ENCODE assay signal across 8 cellular contexts in the genomic region with DNA sequence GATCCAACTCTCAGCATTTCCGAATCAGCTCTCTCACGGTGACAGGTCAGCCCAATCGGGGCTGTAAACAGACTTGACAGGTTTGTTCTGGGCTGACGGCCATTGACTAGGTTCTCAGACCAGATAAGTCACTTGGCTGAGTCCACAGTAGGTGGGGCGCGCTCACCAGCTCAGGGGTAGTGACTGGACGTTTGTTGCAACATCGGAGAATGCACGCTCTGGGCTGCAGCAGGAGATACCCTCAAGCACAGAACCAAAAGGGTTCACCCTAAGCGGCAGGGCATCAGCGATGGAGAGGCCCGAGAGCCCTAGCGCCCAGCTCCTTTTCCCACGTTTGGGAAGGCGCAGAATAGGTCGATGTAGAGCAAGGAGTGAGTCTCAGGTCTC. TPM values are rescaled to one million over a fixed set of nuclear protein-coding genes. Genes with fewer than 3 reads are reported as not detected.
DNase-seq lines count a peak whose midpoint lies in the region; ATAC-seq and TF ChIP-seq lines count a peak whose summit lies in the region.

No MANE protein-coding gene starts in this region.

- DNase-seq in CD4-positive, alpha-beta T cell = peak in 5 of 10 experiments; percentile 1 to 16 (median 4)
- DNase-seq in HUDEP-2 (lab: John Stamatoyannopoulos, UW; ENCODE audit: unreplicated experiment in 76 of 76) = peak in 70 of 76 experiments; percentile 13 to 81 (median 53)
- no peak for DNase-seq in activated T-helper 1 cell treated with anti-CD3 and anti-CD28 coated beads, Interleukin-12 subunit alpha, Interleukin-12 subunit beta, Interleukin-2, Interleukin-4 antibody, amounts not matched to agents 30 ng/mL and 10 ng/mL and 1 ng/mL, durations not matched to agents 14 hours and 24 hours and 36 hours (ENCODE audit: low spot score)
- peak; percentile 49 for DNase-seq in glutamatergic neuron
- no peak for DNase-seq in DMS53 treated with DMSO at 0.1 percent for 48 hours (lab: John Stamatoyannopoulos, UW; ENCODE audit: unreplicated experiment)
- DNase-seq in stimulated activated CD4-positive, alpha-beta T cell treated with anti-CD3 and anti-CD28 coated beads, Interleukin-4, amount 100 ng/mL, for 4 hours = no peak

- peak overlapping the region; percentile 96 for H3K4me3 Mint-ChIP-seq in CD4-positive, alpha-beta T cell
- H3K4me3 Mint-ChIP-seq in activated T-helper 1 cell treated with anti-CD3 and anti-CD28 coated beads, Interleukin-12 subunit alpha, Interleukin-12 subunit beta, Interleukin-2, Interleukin-4 antibody, amounts not matched to agents 30 ng/mL and 10 ng/mL and 1 ng/mL, durations not matched to agents 14 hours and 24 hours and 36 hours = peak overlapping the region; percentile 94
- H3K4me3 Mint-ChIP-seq in glutamatergic neuron (ENCODE audit: unreplicated experiment) = peak overlapping the region; percentile 96

- H3K27ac ChIP-seq in CD4-positive, alpha-beta T cell (ENCODE audit: low read depth, low read length) = peak overlapping the region; percentile 84
- peak overlapping the region; percentile 98 for H3K27ac ChIP-seq in neutrophil

- no peaks in the 10 kb centered on the region for H3K27me3 ChIP-seq in CD4-positive, alpha-beta T cell (ENCODE audit: control insufficient read depth, insufficient read depth, low read length)
- no peaks in the 10 kb centered on the region for H3K27me3 ChIP-seq in neutrophil

- H3K36me3 Mint-ChIP-seq in CD4-positive, alpha-beta T cell (ENCODE audit: low read depth) = peaks cover 34% of the 10 kb centered on the region
- peaks cover 13% of the 10 kb centered on the region for H3K36me3 Mint-ChIP-seq in activated T-helper 1 cell treated with anti-CD3 and anti-CD28 coated beads, Interleukin-12 subunit alpha, Interleukin-12 subunit beta, Interleukin-2, Interleukin-4 antibody, amounts not matched to agents 30 ng/mL and 10 ng/mL and 1 ng/mL, durations not matched to agents 14 hours and 24 hours and 36 hours (ENCODE audit: low read depth)
- H3K36me3 Mint-ChIP-seq in glutamatergic neuron (ENCODE audit: unreplicated experiment) = peaks cover 5% of the 10 kb centered on the region

- intact Hi-C loops in CD4-positive, alpha-beta T cell (cut with DNase I, micrococcal nuclease) = loop anchor here (1.0 to 10.0 kb wide), 9 partner anchors 44 to 953 kb away; a partner anchor contains a TSS
- intact Hi-C loops in activated T-helper 1 cell treated with anti-CD3 and anti-CD28 coated beads, Interleukin-12 subunit alpha, Interleukin-12 subunit beta, Interleukin-2, Interleukin-4 antibody, amounts not matched to agents 30 ng/mL and 10 ng/mL and 1 ng/mL, durations not matched to agents 14 hours and 24 hours and 36 hours (cut with micrococcal nuclease) = loop anchor here (1.0 to 10.0 kb wide), 5 partner anchors 291 to 1841 kb away; a partner anchor contains a TSS

- H3K4me1 ChIP-seq in neutrophil (ENCODE audit: control insufficient read depth in 1 of 2, insufficient read depth in 1 of 2, low read depth in 1 of 2, low read length in 1 of 2) = peaks cover 19 to 24% of the 10 kb centered on the region in 2 experiments

- POLR2A ChIA-PET in CD4-positive, alpha-beta T cell (lab: Charles Lee) = interaction anchor here (0.9 to 6.7 kb wide), 32 partner anchors 10 to 1440 kb away, joined by 3 to 168 read pairs (median 8); a partner anchor contains a TSS

- TF ChIP-seq CTCF in CD4-positive, alpha-beta T cell (IDR thresholded peaks at IDR 0.05) = no peak
- TF ChIP-seq CTCF in glutamatergic neuron (IDR thresholded peaks at IDR 0.05; ENCODE audit: partially characterized antibody, unreplicated experiment) = no peak
- TF ChIP-seq CTCF in neutrophil (IDR thresholded peaks at IDR 0.05) = no peak

- no peaks in the 10 kb centered on the region for H3K36me3 ChIP-seq in neutrophil

- H3K27me3 Mint-ChIP-seq in CD4-positive, alpha-beta T cell = no peaks in the 10 kb centered on the region
- peaks cover 5% of the 10 kb centered on the region for H3K27me3 Mint-ChIP-seq in activated T-helper 1 cell treated with anti-CD3 and anti-CD28 coated beads, Interleukin-12 subunit alpha, Interleukin-12 subunit beta, Interleukin-2, Interleukin-4 antibody, amounts not matched to agents 30 ng/mL and 10 ng/mL and 1 ng/mL, durations not matched to agents 14 hours and 24 hours and 36 hours (ENCODE audit: insufficient read depth)
- H3K27me3 Mint-ChIP-seq in glutamatergic neuron (ENCODE audit: unreplicated experiment) = peaks cover 13% of the 10 kb centered on the region

- peak overlapping the region; percentile 92 to 96 for H3K4me3 ChIP-seq in neutrophil (ENCODE audit: low read depth in 1 of 2, low read length in 1 of 2)

- H3K4me1 Mint-ChIP-seq in CD4-positive, alpha-beta T cell (ENCODE audit: low read depth) = peaks cover 38% of the 10 kb centered on the region
- peaks cover 47% of the 10 kb centered on the region for H3K4me1 Mint-ChIP-seq in activated T-helper 1 cell treated with anti-CD3 and anti-CD28 coated beads, Interleukin-12 subunit alpha, Interleukin-12 subunit beta, Interleukin-2, Interleukin-4 antibody, amounts not matched to agents 30 ng/mL and 10 ng/mL and 1 ng/mL, durations not matched to agents 14 hours and 24 hours and 36 hours (ENCODE audit: low read depth)
- H3K4me1 Mint-ChIP-seq in glutamatergic neuron (ENCODE audit: low read depth, unreplicated experiment) = peaks cover 8% of the 10 kb centered on the region

- CTCF ChIA-PET in CD4-positive, alpha-beta T cell (lab: Charles Lee) = interaction anchor here (1.0 to 3.6 kb wide), 2 partner anchors 11 to 43 kb away, joined by 4 to 13 read pairs; a partner anchor contains a TSS

- no peak for ATAC-seq in CD4-positive, alpha-beta T cell (ENCODE audit: poor library complexity)
- ATAC-seq in GM19452 (IDR thresholded peaks at IDR 0.05; ENCODE audit: unreplicated experiment) = peak; percentile 13

- H3K9me3 ChIP-seq in CD4-positive, alpha-beta T cell (ENCODE audit: control insufficient read depth, low read length) = no peaks in the 10 kb centered on the region
- no peaks in the 10 kb centered on the region for H3K9me3 ChIP-seq in neutrophil

- no peaks in the 10 kb centered on the region for H3K9me3 Mint-ChIP-seq in CD4-positive, alpha-beta T cell
- H3K9me3 Mint-ChIP-seq in activated T-helper 1 cell treated with anti-CD3 and anti-CD28 coated beads, Interleukin-12 subunit alpha, Interleukin-12 subunit beta, Interleukin-2, Interleukin-4 antibody, amounts not matched to agents 30 ng/mL and 10 ng/mL and 1 ng/mL, durations not matched to agents 14 hours and 24 hours and 36 hours = no peaks in the 10 kb centered on the region
- H3K9me3 Mint-ChIP-seq in glutamatergic neuron (ENCODE audit: unreplicated experiment) = peaks cover 23% of the 10 kb centered on the region

- peak overlapping the region; percentile 92 for H3K27ac Mint-ChIP-seq in CD4-positive, alpha-beta T cell
- H3K27ac Mint-ChIP-seq in activated T-helper 1 cell treated with anti-CD3 and anti-CD28 coated beads, Interleukin-12 subunit alpha, Interleukin-12 subunit beta, Interleukin-2, Interleukin-4 antibody, amounts not matched to agents 30 ng/mL and 10 ng/mL and 1 ng/mL, durations not matched to agents 14 hours and 24 hours and 36 hours = peak overlapping the region; percentile 92
- peak overlapping the region; percentile 31 for H3K27ac Mint-ChIP-seq in glutamatergic neuron (ENCODE audit: unreplicated experiment)

RNA-seq across cellular contexts. Expression of a gene that starts 1.8 kb away (rescaled TPM):
- total RNA-seq in CD4-positive, alpha-beta T cell = under 1 TPM; 0.33 to 0.36 TPM
- 0.78 and 0.86 TPM in 2 replicates for total RNA-seq in activated T-helper 1 cell treated with anti-CD3 and anti-CD28 coated beads, Interleukin-12 subunit alpha, Interleukin-12 subunit beta, Interleukin-2, Interleukin-4 antibody, amounts not matched to agents 30 ng/mL and 10 ng/mL and 1 ng/mL, durations not matched to agents 14 hours and 24 hours and 36 hours
- total RNA-seq in glutamatergic neuron (ENCODE audit: unreplicated experiment) = 0.27 TPM

RNA-seq across cellular contexts. Expression of a gene that starts 1.9 kb away (rescaled TPM):
- 10 to 100 TPM; 79.8 to 86.0 TPM for total RNA-seq in CD4-positive, alpha-beta T cell
- total RNA-seq in activated T-helper 1 cell treated with anti-CD3 and anti-CD28 coated beads, Interleukin-12 subunit alpha, Interleukin-12 subunit beta, Interleukin-2, Interleukin-4 antibody, amounts not matched to agents 30 ng/mL and 10 ng/mL and 1 ng/mL, durations not matched to agents 14 hours and 24 hours and 36 hours = 56.9 and 67.6 TPM in 2 replicates
- total RNA-seq in glutamatergic neuron (ENCODE audit: unreplicated experiment) = 61.2 TPM

RNA-seq across cellular contexts. Expression of a gene that starts 43.5 kb away (rescaled TPM):
- total RNA-seq in CD4-positive, alpha-beta T cell = 10 to 100 TPM; 33.7 to 38.7 TPM
- 50.1 and 53.0 TPM in 2 replicates for total RNA-seq in activated T-helper 1 cell treated with anti-CD3 and anti-CD28 coated beads, Interleukin-12 subunit alpha, Interleukin-12 subunit beta, Interleukin-2, Interleukin-4 antibody, amounts not matched to agents 30 ng/mL and 10 ng/mL and 1 ng/mL, durations not matched to agents 14 hours and 24 hours and 36 hours
- total RNA-seq in glutamatergic neuron (ENCODE audit: unreplicated experiment) = 79.0 TPM

Comparison
In these comparisons a context has a peak if more than half of its experiments do, and no peak if none do; other contexts are left out.
1. DNase-seq: peak in HUDEP-2 (70 of 76) and glutamatergic neuron (single experiment); none in activated T-helper 1 cell treated with anti-CD3 and anti-CD28 coated beads, Interleukin-12 subunit alpha, Interleukin-12 subunit beta, Interleukin-2, Interleukin-4 antibody, amounts not matched to agents 30 ng/mL and 10 ng/mL and 1 ng/mL, durations not matched to agents 14 hours and 24 hours and 36 hours (single experiment), DMS53 treated with DMSO at 0.1 percent for 48 hours (single experiment) and stimulated activated CD4-positive, alpha-beta T cell treated with anti-CD3 and anti-CD28 coated beads, Interleukin-4, amount 100 ng/mL, for 4 hours (0 of 2).
2. H3K27ac Mint-ChIP-seq: peak in every context shown above with its lines; median percentile 92 in CD4-positive, alpha-beta T cell; 92 in activated T-helper 1 cell treated with anti-CD3 and anti-CD28 coated beads, Interleukin-12 subunit alpha, Interleukin-12 subunit beta, Interleukin-2, Interleukin-4 antibody, amounts not matched to agents 30 ng/mL and 10 ng/mL and 1 ng/mL, durations not matched to agents 14 hours and 24 hours and 36 hours; 31 in glutamatergic neuron.
3. Peak in every context shown above with its lines, with median percentiles within 50 percentile points of each other: H3K4me3 Mint-ChIP-seq.